In genomic region chr6:34597605-34598353, GRCh38 we compare ENCODE assay signal across 18 cellular contexts. TPM values are rescaled to one million over a fixed set of nuclear protein-coding genes. Genes with fewer than 3 reads are reported as not detected.
DNase-seq lines count a peak whose midpoint lies in the region; ATAC-seq, FAIRE-seq and TF ChIP-seq lines count a peak whose summit lies in the region.
"Had no signal": no experiment of that assay in that cellular context is flagged by ENCODE, and none has a peak within 500 bp of the region (broad histone marks: within the 10 kb centered on the region; RNA-seq: fewer than 3 reads in every experiment).

No MANE protein-coding gene starts in this region.

- no peak for FAIRE-seq in HepG2 (lab: Jason Lieb, UNC)

- H3K4me3 Mint-ChIP-seq in central memory CD8-positive, alpha-beta T cell: peak overlapping the region; percentile 16
- peak overlapping the region; percentile 31 for H3K4me3 Mint-ChIP-seq in natural killer cell treated with Interleukin-12 subunit alpha and Interleukin-12 subunit beta and Interleukin-15 and Interleukin-18, amount 100 ng/mL, for 72 hours
- no peak overlapping the region for H3K4me3 Mint-ChIP-seq in HFFc6
- H3K4me3 Mint-ChIP-seq: activated T-cell treated with anti-CD3 and anti-CD28 coated beads, Interleukin-2, amount 50 U/mL, for 4 hours; dendritic cell treated with granulocyte-macrophage colony-stimulating factor and Interleukin-4, amounts not matched to agents 40 ng/mL and 50 ng/mL, for 4 days had no signal

- no peaks in the 10 kb centered on the region for H3K27me3 Mint-ChIP-seq in central memory CD8-positive, alpha-beta T cell
- H3K27me3 Mint-ChIP-seq in natural killer cell treated with Interleukin-12 subunit alpha and Interleukin-12 subunit beta and Interleukin-15 and Interleukin-18, amount 100 ng/mL, for 72 hours: no peaks in the 10 kb centered on the region
- H3K27me3 Mint-ChIP-seq in HFFc6 (ENCODE audit: insufficient read depth): peaks cover 2% of the 10 kb centered on the region; the same call in 1 of the 2 replicates
- H3K27me3 Mint-ChIP-seq: dendritic cell treated with granulocyte-macrophage colony-stimulating factor and Interleukin-4, amounts not matched to agents 40 ng/mL and 50 ng/mL, for 4 days had no signal

- H3K36me3 Mint-ChIP-seq in central memory CD8-positive, alpha-beta T cell (ENCODE audit: insufficient read depth): peaks cover 9% of the 10 kb centered on the region
- H3K36me3 Mint-ChIP-seq in natural killer cell treated with Interleukin-12 subunit alpha and Interleukin-12 subunit beta and Interleukin-15 and Interleukin-18, amount 100 ng/mL, for 72 hours: no peaks in the 10 kb centered on the region
- H3K36me3 Mint-ChIP-seq in HFFc6 (ENCODE audit: low read depth): no peaks in the 10 kb centered on the region

- H3K27me3 ChIP-seq in HepG2 (ENCODE audit: control insufficient read depth in 1 of 2, insufficient read depth in 2 of 2, low read length in 2 of 2) (no peaks in the 10 kb centered on the region), right lobe of liver (no peaks in the 10 kb centered on the region)

- H3K9me3 Mint-ChIP-seq in central memory CD8-positive, alpha-beta T cell: no peaks in the 10 kb centered on the region
- no peaks in the 10 kb centered on the region for H3K9me3 Mint-ChIP-seq in natural killer cell treated with Interleukin-12 subunit alpha and Interleukin-12 subunit beta and Interleukin-15 and Interleukin-18, amount 100 ng/mL, for 72 hours
- H3K9me3 Mint-ChIP-seq in HFFc6: no peaks in the 10 kb centered on the region
- H3K9me3 Mint-ChIP-seq: activated T-cell treated with anti-CD3 and anti-CD28 coated beads, Interleukin-2, amount 50 U/mL, for 4 hours; dendritic cell treated with granulocyte-macrophage colony-stimulating factor and Interleukin-4, amounts not matched to agents 40 ng/mL and 50 ng/mL, for 4 days had no signal

- BruUV-seq in HepG2 (replicated peaks; lab: Mats Ljungman, UMichigan): no TSS peak

- 80% methylated on average over 3 of the region's 3 CpGs for WGBS in HepG2 (ENCODE audit: low lambda C conversion rate)
- 91% methylated on average over 3 of the region's 3 CpGs for WGBS in right lobe of liver (ENCODE audit: insufficient coverage, low coverage, low lambda C conversion rate, missing lambda C conversion rate)

- DNase-seq in HepG2 (ENCODE audit: low spot score) (peak; percentile 23), right lobe of liver (no peak), activated gamma-delta T cell (lab: John Stamatoyannopoulos, UW) (no peak), T-helper 1 cell (no peak), Ammon's horn (ENCODE audit: low spot score) (no peak), HFFc6 (no peak)
- no peak for DNase-seq in central memory CD8-positive, alpha-beta T cell (ENCODE audit: low spot score in 2 of 2)
- no peak for DNase-seq in natural killer cell treated with Interleukin-12 subunit alpha and Interleukin-12 subunit beta and Interleukin-15 and Interleukin-18, amount 100 ng/mL, for 72 hours (ENCODE audit: low spot score)
- DNase-seq: activated CD4-positive, alpha-beta T cell treated with anti-CD3 and anti-CD28 coated beads for 1 hour; activated T-cell treated with anti-CD3 and anti-CD28 coated beads, Interleukin-2, amount 50 U/mL, for 4 hours; amniotic stem cell; MM.1S; NCI-H2081; NCI-H526 treated with DMSO at 0.1 percent for 48 hours; trophoblast cell had no signal

- H3K9ac ChIP-seq in HepG2 (ENCODE audit: insufficient read depth, low read depth, low read length): no peak overlapping the region

- H3K4me1 Mint-ChIP-seq in central memory CD8-positive, alpha-beta T cell: peaks cover 45% of the 10 kb centered on the region
- H3K4me1 Mint-ChIP-seq in natural killer cell treated with Interleukin-12 subunit alpha and Interleukin-12 subunit beta and Interleukin-15 and Interleukin-18, amount 100 ng/mL, for 72 hours (ENCODE audit: low read depth in 2 of 2): peaks cover 38 to 44% of the 10 kb centered on the region in 2 donors
- H3K4me1 Mint-ChIP-seq in HFFc6 (ENCODE audit: low read depth): peaks cover 47% of the 10 kb centered on the region

- no peak overlapping the region for H2AFZ ChIP-seq in HepG2 (ENCODE audit: low read length)

- no peak overlapping the region for H3K27ac ChIP-seq in HepG2 (ENCODE audit: extremely low read length, insufficient read depth, low read length)
- no peak overlapping the region for H3K27ac ChIP-seq in right lobe of liver

- TF ChIP-seq CTCF in HepG2 (CRISPR knock-in tag; IDR thresholded peaks at IDR 0.05) (no peak), right lobe of liver (IDR thresholded peaks at IDR 0.05) (no peak), HFFc6 (IDR thresholded peaks at IDR 0.05) (no peak)

- H3K79me2 ChIP-seq in HepG2 (ENCODE audit: insufficient read depth, low read length): peaks cover 25% of the 10 kb centered on the region

- H3K4me1 ChIP-seq in HepG2 (ENCODE audit: insufficient read depth, low read length): peaks cover 52% of the 10 kb centered on the region
- H3K4me1 ChIP-seq in right lobe of liver: peaks cover 0 to 34% (median 16%) of the 10 kb centered on the region in 4 donors

- no peak overlapping the region for H3K4me3 ChIP-seq in HepG2 (replicated peaks in 1 of 3; ENCODE audit: insufficient read depth in 1 of 3, low read depth in 2 of 3, low read length in 3 of 3)
- H3K4me3 ChIP-seq in right lobe of liver: no peak overlapping the region

- POLR2A ChIA-PET in HepG2 (lab: Yijun Ruan, JAX): interaction anchor here (0.8 kb wide), 1 partner anchor 12 kb away, joined by 3 read pairs; no protein-coding TSS in a partner anchor

- ATAC-seq in HepG2: no peak
- ATAC-seq in right lobe of liver: no peak
- ATAC-seq in central memory CD8-positive, alpha-beta T cell (replicated peaks; ENCODE audit: extremely low read depth, poor library complexity, severe bottlenecking): no peak
- ATAC-seq in natural killer cell treated with Interleukin-12 subunit alpha and Interleukin-12 subunit beta and Interleukin-15 and Interleukin-18, amount 100 ng/mL, for 72 hours: no peak
- ATAC-seq: activated T-cell treated with anti-CD3 and anti-CD28 coated beads, Interleukin-2, amount 50 U/mL, for 4 hours; Panc1 had no signal

- H3K36me3 ChIP-seq in HepG2 (replicated peaks in 1 of 2; ENCODE audit: control insufficient read depth in 1 of 2, insufficient read depth in 2 of 2, low read length in 2 of 2) (peaks cover 8 to 19% of the 10 kb centered on the region in 2 experiments), right lobe of liver (peaks cover 0 to 2% (median 0%) of the 10 kb centered on the region in 4 donors)

- H3K9me3 ChIP-seq in HepG2 (ENCODE audit: low read length) (no peaks in the 10 kb centered on the region), right lobe of liver (no peaks in the 10 kb centered on the region)

- peak overlapping the region; percentile 56 for H3K27ac Mint-ChIP-seq in central memory CD8-positive, alpha-beta T cell (ENCODE audit: low read depth)
- peak overlapping the region; percentile 7 to 10 for H3K27ac Mint-ChIP-seq in natural killer cell treated with Interleukin-12 subunit alpha and Interleukin-12 subunit beta and Interleukin-15 and Interleukin-18, amount 100 ng/mL, for 72 hours
- H3K27ac Mint-ChIP-seq in HFFc6: no peak overlapping the region; the same call in 1 of the 2 replicates
- H3K27ac Mint-ChIP-seq: dendritic cell treated with granulocyte-macrophage colony-stimulating factor and Interleukin-4, amounts not matched to agents 40 ng/mL and 50 ng/mL, for 4 days had no signal

- no peak overlapping the region for H3K4me2 ChIP-seq in HepG2 (ENCODE audit: low read depth, low read length)

- CTCF ChIA-PET in HepG2 (lab: Yijun Ruan, JAX; ENCODE audit: low intra/inter-chr PET ratio, low total read pairs): no interaction called here

- TF ChIP-seq EP300 in HepG2 (IDR thresholded peaks at IDR 0.05; ENCODE audit: low read depth in 2 of 2, low read length in 2 of 2) (no peak), HepG2 (CRISPR knock-in tag; IDR thresholded peaks at IDR 0.05; ENCODE audit: borderline replicate concordance) (no peak)

- intact Hi-C loops in HepG2 (cut with micrococcal nuclease; ENCODE audit: unreplicated experiment): loop anchor here (5.0 kb wide), 1 partner anchor 35 kb away; no protein-coding TSS in a partner anchor
- intact Hi-C loops in right lobe of liver (cut with DNase I): no loop called here

- no peak for TF ChIP-seq RAD21 in HepG2 (CRISPR knock-in tag; IDR thresholded peaks at IDR 0.05)

- in situ Hi-C loops in HepG2 (cut with HindIII; ENCODE audit: extremely low pct_ligation_motif_present, low pct_unique_long_range_greater_than_20kb): no loop called here

- TF ChIP-seq POLR2A in HepG2 (IDR thresholded peaks at IDR 0.05; ENCODE audit: insufficient read depth in 1 of 2, low read depth in 2 of 2, low read length in 2 of 2) (no peak), right lobe of liver (IDR thresholded peaks at IDR 0.05) (no peak)

- H4K20me1 ChIP-seq in HepG2 (ENCODE audit: insufficient read depth, low read length): peaks cover 37% of the 10 kb centered on the region

TF ChIP-seq in HepG2, 621 proteins besides CTCF, POLR2A, EP300 and RAD21 (continues in another document):
- no peak for TF ChIP-seq ZNF282 (IDR thresholded peaks at IDR 0.05; ENCODE audit: partially characterized antibody)

RNA-seq across cellular contexts. Expression of gene SPDEF, which starts 41.6 kb away (rescaled TPM):
- total RNA-seq in HepG2 (2016; rRNA removed; fragmentation: Illumina TruSeq; extraction: Trizol) (not detected in 2 replicates), right lobe of liver (not detected)
- total RNA-seq in HepG2 (2016; cell fraction: cytosol; rRNA removed; fragmentation: Illumina TruSeq; extraction: Trizol; ENCODE audit: low read depth): not detected in 2 replicates
- not detected in 2 replicates for total RNA-seq in HepG2 (2016; cell fraction: insoluble cytoplasmic fraction; rRNA removed; fragmentation: Illumina TruSeq; extraction: Trizol)
- not detected in 2 replicates for total RNA-seq in HepG2 (2016; cell fraction: membrane; rRNA removed; fragmentation: Illumina TruSeq; extraction: Trizol)
- not detected in 2 replicates for total RNA-seq in HepG2 (2016; cell fraction: nucleus; rRNA removed; fragmentation: Illumina TruSeq; extraction: Trizol)
- polyA plus RNA-seq in HepG2 (2011; rRNA removed): 0.03 TPM in 1 of 2 replicates, not detected in the other
- polyA plus RNA-seq in HepG2 (2011; cell fraction: cytosol; rRNA removed): not detected in 2 replicates
- 0.07 and 0.08 TPM in 2 replicates for polyA plus RNA-seq in HepG2 (2011; cell fraction: nucleus; rRNA removed)
- not detected in 2 replicates for polyA plus RNA-seq in HepG2 (2012)
- not detected in 2 replicates for polyA plus RNA-seq in HepG2 (2016; cell fraction: cytosol; fragmentation: Illumina TruSeq; extraction: Trizol; ENCODE audit: low read depth)
- polyA plus RNA-seq in HepG2 (2016; cell fraction: insoluble cytoplasmic fraction; fragmentation: Illumina TruSeq; extraction: Trizol; ENCODE audit: low read depth): not detected in 2 replicates
- polyA plus RNA-seq in HepG2 (2016; cell fraction: membrane; fragmentation: Illumina TruSeq; extraction: Trizol; ENCODE audit: low read depth): not detected in 2 replicates
- polyA plus RNA-seq in HepG2 (2016; cell fraction: nucleus; fragmentation: Illumina TruSeq; extraction: Trizol; ENCODE audit: insufficient read depth, low read depth): not detected in 2 replicates
- not detected in 2 replicates for polyA minus RNA-seq in HepG2 (2011; rRNA and poly(A)+ RNA removed; ENCODE audit: low replicate concordance)
- not detected in 2 replicates for polyA minus RNA-seq in HepG2 (2011; cell fraction: cytosol; rRNA and poly(A)+ RNA removed)
- not detected in 2 replicates for polyA minus RNA-seq in HepG2 (2011; cell fraction: nucleus; rRNA and poly(A)+ RNA removed)
- not detected for total RNA-seq in natural killer cell treated with Interleukin-12 subunit alpha and Interleukin-12 subunit beta and Interleukin-15 and Interleukin-18, amount 100 ng/mL, for 72 hours
- total RNA-seq in HFFc6 (2021; fragmentation: NEBNext Ultra II Directional; extraction: Animal tissue kit (Norgen Biotek cat#: 25700)): not detected
- total RNA-seq: pulmonary artery endothelial cell had no signal
